In genomic region chrX:94830717-94831116, GRCh38 we compare ENCODE assay signal across 2 cellular contexts.
A peak's percentile ranks its signal among the peaks of the same experiment; 100 is the strongest.
TF ChIP-seq lines count a peak whose summit lies in the region.

No MANE protein-coding gene starts in this region.

TF ChIP-seq in GM12878, 131 proteins besides CTCF, POLR2A, EP300 and RAD21:
- TF ChIP-seq MTA3 (IDR thresholded peaks at IDR 0.05; ENCODE audit: borderline replicate concordance, low read length) (0 out of 2 replicates have a peak, but pooled peaks have one; percentile 32), ESRRA (IDR thresholded peaks at IDR 0.05; ENCODE audit: low read length) (no peak), NRF1 (conservative IDR thresholded peaks at IDR 0.05; ENCODE audit: low read depth, low read length) (no peak), RUNX3 (IDR thresholded peaks at IDR 0.05; ENCODE audit: low read length) (peak; percentile 14; the same call in 1 of the 2 replicates), ATF2 (IDR thresholded peaks at IDR 0.05; ENCODE audit: low read length) (peak; percentile 38; the same call in 1 of the 2 replicates), MAX (IDR thresholded peaks at IDR 0.05; ENCODE audit: low read depth, low read length) (no peak), NFIC (IDR thresholded peaks at IDR 0.05; ENCODE audit: low read depth, low read length) (peak; percentile 73; the same call in 1 of the 2 replicates), JUNB (IDR thresholded peaks at IDR 0.05) (peak; percentile 91)
TF ChIP-seq in GM12878: peak in this region for 5.

TF ChIP-seq in GM23338, 12 proteins besides CTCF, POLR2A, EP300 and RAD21:
- TF ChIP-seq ZNF114 (CRISPR knock-in tag; IDR thresholded peaks at IDR 0.05) (no peak), REST (IDR thresholded peaks at IDR 0.05; ENCODE audit: unreplicated experiment) (no peak), EZH2phosphoT487 (IDR thresholded peaks at IDR 0.05; ENCODE audit: unreplicated experiment) (no peak)
TF ChIP-seq in GM23338: peak in this region for 0.
